ENCODE assay signal across 18 cellular contexts in the genomic region with DNA sequence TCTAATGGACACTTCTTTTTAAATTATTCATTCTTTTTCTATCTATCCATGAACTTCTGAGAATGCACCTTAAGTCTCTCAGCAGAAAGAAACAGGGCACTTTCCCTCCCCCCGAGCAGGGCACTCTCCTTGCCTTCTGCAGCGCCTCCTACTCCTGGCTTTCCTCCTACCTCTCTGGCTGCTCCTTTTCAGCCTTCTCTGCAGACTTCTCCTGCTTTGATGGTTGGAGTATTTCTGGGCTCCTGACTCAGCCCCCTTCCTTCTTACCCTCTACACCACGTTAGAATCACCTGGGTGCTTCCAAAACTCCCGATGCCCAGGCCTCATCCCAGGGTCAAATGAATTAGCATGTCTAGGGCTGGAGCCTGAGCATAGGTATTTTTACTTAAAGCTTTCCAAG. TPM values are rescaled to one million over a fixed set of nuclear protein-coding genes. Genes with fewer than 3 reads are reported as not detected.
A peak's percentile ranks its signal among the peaks of the same experiment; 100 is the strongest.
DNase-seq lines count a peak whose midpoint lies in the region; TF ChIP-seq lines count a peak whose summit lies in the region.
"Had no signal": no experiment of that assay in that cellular context is flagged by ENCODE, and none has a peak within 500 bp of the region (broad histone marks: within the 10 kb centered on the region; RNA-seq: fewer than 3 reads in every experiment).

No MANE protein-coding gene starts in this region.

- no peaks in the 10 kb centered on the region for H3K9me3 Mint-ChIP-seq in activated CD4-positive, alpha-beta memory T cell treated with anti-CD3 and anti-CD28 coated beads for 36 hours
- no peaks in the 10 kb centered on the region for H3K9me3 Mint-ChIP-seq in activated CD4-positive, alpha-beta memory T cell treated with anti-CD3 and anti-CD28 coated beads, Interleukin-2, amount 10 ng/mL, durations not matched to agents 7 days and 5 days
- H3K9me3 Mint-ChIP-seq in endodermal cell = no peaks in the 10 kb centered on the region
- no peaks in the 10 kb centered on the region for H3K9me3 Mint-ChIP-seq in osteocyte (ENCODE audit: unreplicated experiment)
- H3K9me3 Mint-ChIP-seq in CD4-positive, alpha-beta memory T cell = no peaks in the 10 kb centered on the region
- H3K9me3 Mint-ChIP-seq: CD8-positive, alpha-beta memory T cell had no signal

- H3K27me3 ChIP-seq in endodermal cell (ENCODE audit: control insufficient read depth, insufficient read depth, low read length, poor library complexity, severe bottlenecking) = peaks cover 61% of the 10 kb centered on the region
- peaks cover 12% of the 10 kb centered on the region for H3K27me3 ChIP-seq in CD4-positive, alpha-beta memory T cell (ENCODE audit: insufficient read depth, low read length)
- H3K27me3 ChIP-seq: SJSA1 had no signal

- H3K4me1 ChIP-seq in endodermal cell (ENCODE audit: control insufficient read depth, insufficient read depth, low read length) = peaks cover 4% of the 10 kb centered on the region
- H3K4me1 ChIP-seq in CD4-positive, alpha-beta memory T cell (ENCODE audit: insufficient read depth, low read length) = peaks cover 21% of the 10 kb centered on the region

- 85 to 100% methylated on average over 4 of the region's 4 CpGs for WGBS in endodermal cell (ENCODE audit: insufficient coverage in 1 of 2, insufficient read length in 1 of 2), 2 experiments

- in situ Hi-C loops in GM13976 (cut with MboI; ENCODE audit: low sequenced_read_pairs, unreplicated experiment) = no loop called here

- H3K27ac ChIP-seq in endodermal cell (ENCODE audit: low read depth, low read length) = no peak overlapping the region
- H3K27ac ChIP-seq in CD4-positive, alpha-beta memory T cell (ENCODE audit: low read depth, low read length) = no peak overlapping the region
- H3K27ac ChIP-seq: Peyer's patch, SJSA1 had no signal

- H3K36me3 ChIP-seq in endodermal cell (ENCODE audit: control insufficient read depth, insufficient read depth, low read length) = no peaks in the 10 kb centered on the region
- no peaks in the 10 kb centered on the region for H3K36me3 ChIP-seq in CD4-positive, alpha-beta memory T cell (ENCODE audit: insufficient read depth, low read length)
- H3K36me3 ChIP-seq: Peyer's patch, SJSA1 had no signal

- CTCF ChIA-PET in activated CD4-positive, alpha-beta memory T cell treated with anti-CD3 and anti-CD28 coated beads for 36 hours (lab: Charles Lee) = interaction anchor here (0.7 to 3.7 kb wide), 11 partner anchors 10 to 589 kb away, joined by 3 to 18 read pairs (median 4); no protein-coding TSS in a partner anchor
- CTCF ChIA-PET in activated CD4-positive, alpha-beta memory T cell treated with anti-CD3 and anti-CD28 coated beads, Interleukin-2, amount 10 ng/mL, durations not matched to agents 7 days and 5 days (lab: Charles Lee) = interaction anchor here (0.7 to 3.6 kb wide), 13 partner anchors 9 to 646 kb away, joined by 3 to 21 read pairs (median 4); a partner anchor contains a TSS
- CTCF ChIA-PET in CD4-positive, alpha-beta memory T cell (lab: Charles Lee; ENCODE audit: partially characterized antibody) = interaction anchor here (0.7 to 3.4 kb wide), 6 partner anchors 9 to 149 kb away, joined by 3 to 19 read pairs (median 7); a partner anchor contains a TSS

- H3K4me1 Mint-ChIP-seq in activated CD4-positive, alpha-beta memory T cell treated with anti-CD3 and anti-CD28 coated beads for 36 hours (ENCODE audit: low read depth) = peaks cover 5% of the 10 kb centered on the region
- peaks cover 5% of the 10 kb centered on the region for H3K4me1 Mint-ChIP-seq in activated CD4-positive, alpha-beta memory T cell treated with anti-CD3 and anti-CD28 coated beads, Interleukin-2, amount 10 ng/mL, durations not matched to agents 7 days and 5 days
- H3K4me1 Mint-ChIP-seq in endodermal cell (peaks cover 3% of the 10 kb centered on the region), osteocyte (ENCODE audit: unreplicated experiment) (peaks cover 2% of the 10 kb centered on the region)
- peaks cover 4 to 6% (median 5%) of the 10 kb centered on the region in 4 donors for H3K4me1 Mint-ChIP-seq in CD4-positive, alpha-beta memory T cell

- DNase-seq in activated CD4-positive, alpha-beta memory T cell treated with anti-CD3 and anti-CD28 coated beads for 36 hours = peak; percentile 1
- DNase-seq in activated CD4-positive, alpha-beta memory T cell treated with anti-CD3 and anti-CD28 coated beads, Interleukin-2, amount 10 ng/mL, durations not matched to agents 7 days and 5 days = no peak
- DNase-seq in GM13976 (ENCODE audit: low spot score) (peak; percentile 6), endodermal cell (peak; percentile 44), osteocyte (ENCODE audit: extremely low spot score, unreplicated experiment) (peak; percentile 67), GF-D8 (lab: John Stamatoyannopoulos, UW) (no peak), DMS153 (lab: John Stamatoyannopoulos, UW) (no peak)
- no peak for DNase-seq in CD4-positive, alpha-beta memory T cell
- DNase-seq: C1 segment of cervical spinal cord; CD8-positive, alpha-beta memory T cell; GDM1; NCI-H2081 treated with DMSO at 0.1 percent for 48 hours; NCI-H2171 treated with DMSO at 0.1 percent for 48 hours; NCI-H524 treated with DMSO at 0.1 percent for 48 hours had no signal

- H3K9me3 ChIP-seq in endodermal cell (ENCODE audit: control insufficient read depth, low read length) = no peaks in the 10 kb centered on the region
- H3K9me3 ChIP-seq in CD4-positive, alpha-beta memory T cell (ENCODE audit: control insufficient read depth in 1 of 2, low read length in 2 of 2) = no peaks in the 10 kb centered on the region
- H3K9me3 ChIP-seq: Peyer's patch, SJSA1 had no signal

- peaks cover 4% of the 10 kb centered on the region for H3K27me3 Mint-ChIP-seq in activated CD4-positive, alpha-beta memory T cell treated with anti-CD3 and anti-CD28 coated beads for 36 hours
- H3K27me3 Mint-ChIP-seq in activated CD4-positive, alpha-beta memory T cell treated with anti-CD3 and anti-CD28 coated beads, Interleukin-2, amount 10 ng/mL, durations not matched to agents 7 days and 5 days = peaks cover 5% of the 10 kb centered on the region
- peaks cover 3% of the 10 kb centered on the region for H3K27me3 Mint-ChIP-seq in endodermal cell (ENCODE audit: insufficient read depth)
- H3K27me3 Mint-ChIP-seq in osteocyte (ENCODE audit: unreplicated experiment) = peaks cover 20% of the 10 kb centered on the region
- H3K27me3 Mint-ChIP-seq in CD4-positive, alpha-beta memory T cell = peaks cover 9 to 17% of the 10 kb centered on the region in 2 donors

- intact Hi-C loops in activated CD4-positive, alpha-beta memory T cell treated with anti-CD3 and anti-CD28 coated beads for 36 hours (cut with micrococcal nuclease) = loop anchor here (1.0 to 5.0 kb wide), 3 partner anchors 198 to 354 kb away; a partner anchor contains a TSS
- intact Hi-C loops in CD4-positive, alpha-beta memory T cell (cut with micrococcal nuclease) = loop anchor here (2.0 kb wide), 1 partner anchor 643 kb away; no protein-coding TSS in a partner anchor

- H3K4me3 ChIP-seq in endodermal cell (ENCODE audit: low read length) = no peak overlapping the region
- no peak overlapping the region for H3K4me3 ChIP-seq in CD4-positive, alpha-beta memory T cell (ENCODE audit: low read length in 2 of 2)
- H3K4me3 ChIP-seq: Peyer's patch, SJSA1 had no signal

- no peaks in the 10 kb centered on the region for H3K36me3 Mint-ChIP-seq in activated CD4-positive, alpha-beta memory T cell treated with anti-CD3 and anti-CD28 coated beads for 36 hours
- no peaks in the 10 kb centered on the region for H3K36me3 Mint-ChIP-seq in activated CD4-positive, alpha-beta memory T cell treated with anti-CD3 and anti-CD28 coated beads, Interleukin-2, amount 10 ng/mL, durations not matched to agents 7 days and 5 days (ENCODE audit: low read depth)
- H3K36me3 Mint-ChIP-seq in endodermal cell (ENCODE audit: low read depth) (no peaks in the 10 kb centered on the region), osteocyte (ENCODE audit: unreplicated experiment) (no peaks in the 10 kb centered on the region)
- H3K36me3 Mint-ChIP-seq in CD4-positive, alpha-beta memory T cell = no peaks in the 10 kb centered on the region
- H3K36me3 Mint-ChIP-seq: CD8-positive, alpha-beta memory T cell had no signal

- no peak overlapping the region for H3K4me3 Mint-ChIP-seq in activated CD4-positive, alpha-beta memory T cell treated with anti-CD3 and anti-CD28 coated beads for 36 hours
- no peak overlapping the region for H3K4me3 Mint-ChIP-seq in activated CD4-positive, alpha-beta memory T cell treated with anti-CD3 and anti-CD28 coated beads, Interleukin-2, amount 10 ng/mL, durations not matched to agents 7 days and 5 days
- H3K4me3 Mint-ChIP-seq in endodermal cell (no peak overlapping the region), osteocyte (ENCODE audit: unreplicated experiment) (no peak overlapping the region)
- H3K4me3 Mint-ChIP-seq in CD4-positive, alpha-beta memory T cell = no peak overlapping the region
- H3K4me3 Mint-ChIP-seq: CD8-positive, alpha-beta memory T cell had no signal

- H3K27ac Mint-ChIP-seq in activated CD4-positive, alpha-beta memory T cell treated with anti-CD3 and anti-CD28 coated beads for 36 hours = no peak overlapping the region
- H3K27ac Mint-ChIP-seq in activated CD4-positive, alpha-beta memory T cell treated with anti-CD3 and anti-CD28 coated beads, Interleukin-2, amount 10 ng/mL, durations not matched to agents 7 days and 5 days = no peak overlapping the region
- no peak overlapping the region for H3K27ac Mint-ChIP-seq in endodermal cell
- H3K27ac Mint-ChIP-seq in osteocyte (ENCODE audit: unreplicated experiment) = no peak overlapping the region
- H3K27ac Mint-ChIP-seq in CD4-positive, alpha-beta memory T cell = no peak overlapping the region
- H3K27ac Mint-ChIP-seq: CD8-positive, alpha-beta memory T cell had no signal

- POLR2A ChIA-PET in activated CD4-positive, alpha-beta memory T cell treated with anti-CD3 and anti-CD28 coated beads for 36 hours (lab: Charles Lee) = no interaction called here
- POLR2A ChIA-PET in activated CD4-positive, alpha-beta memory T cell treated with anti-CD3 and anti-CD28 coated beads, Interleukin-2, amount 10 ng/mL, durations not matched to agents 7 days and 5 days (lab: Charles Lee) = no interaction called here
- POLR2A ChIA-PET in CD4-positive, alpha-beta memory T cell (lab: Charles Lee; ENCODE audit: partially characterized antibody) = no interaction called here

- no peak overlapping the region for H3K9ac ChIP-seq in endodermal cell (ENCODE audit: extremely low read depth, low read length, poor library complexity, severe bottlenecking)

- TF ChIP-seq CTCF in GM13976 (IDR thresholded peaks at IDR 0.05; ENCODE audit: borderline replicate concordance, control extremely low read depth, extremely low read depth, insufficient read depth, missing control alignments) (no peak), endodermal cell (conservative IDR thresholded peaks at IDR 0.05) (no peak), osteocyte (IDR thresholded peaks at IDR 0.05) (no peak)

RNA-seq across cellular contexts. Expression of a gene that starts 3.4 kb away (rescaled TPM):
- under 1 TPM; 0.12 to 0.34 TPM for total RNA-seq in activated CD4-positive, alpha-beta memory T cell treated with anti-CD3 and anti-CD28 coated beads for 36 hours
- under 1 TPM in 1 of 2 experiments, not detected in 1; 0.10 TPM for total RNA-seq in activated CD4-positive, alpha-beta memory T cell treated with anti-CD3 and anti-CD28 coated beads, Interleukin-2, amount 10 ng/mL, durations not matched to agents 7 days and 5 days
- 1 to 10 TPM; 4.5 to 5.6 TPM for total RNA-seq in endodermal cell
- 0.85 TPM for polyA plus RNA-seq in endodermal cell (2013, experiment 1 of 2)
- polyA plus RNA-seq in endodermal cell (2013, experiment 2 of 2) = 0.66 TPM
- not detected in 2 replicates for total RNA-seq in osteocyte
- total RNA-seq in CD4-positive, alpha-beta memory T cell = under 1 TPM; 0.12 to 0.47 TPM
- polyA plus RNA-seq in CD4-positive, alpha-beta memory T cell = not detected
- total RNA-seq: MCF 10A, OCI-LY7 had no signal
- polyA plus RNA-seq: CD8-positive, alpha-beta memory T cell had no signal

Comparison
In these comparisons a context has a peak if more than half of its experiments do, and no peak if none do; other contexts are left out.
1. DNase-seq: peak in activated CD4-positive, alpha-beta memory T cell treated with anti-CD3 and anti-CD28 coated beads for 36 hours (single experiment), GM13976 (single experiment), endodermal cell (single experiment) and osteocyte (single experiment); none in activated CD4-positive, alpha-beta memory T cell treated with anti-CD3 and anti-CD28 coated beads, Interleukin-2, amount 10 ng/mL, durations not matched to agents 7 days and 5 days (single experiment), GF-D8 (single experiment), DMS153 (single experiment) and CD4-positive, alpha-beta memory T cell (0 of 5).